Comparison of ENCODE assay signal across 20 cellular contexts in genomic region chr1:20663365-20663764, GRCh38. TPM values are rescaled to one million over a fixed set of nuclear protein-coding genes. Genes with fewer than 3 reads are reported as not detected.
DNase-seq lines count a peak whose midpoint lies in the region; ATAC-seq and TF ChIP-seq lines count a peak whose summit lies in the region.
"Had no signal": no experiment of that assay in that cellular context is flagged by ENCODE, and none has a peak within 500 bp of the region (broad histone marks: within the 10 kb centered on the region; RNA-seq: fewer than 3 reads in every experiment).

No MANE protein-coding gene starts in this region.

- peaks cover 7% of the 10 kb centered on the region for H4K20me1 ChIP-seq in neural progenitor cell (ENCODE audit: low read depth)

- H3K36me3 ChIP-seq in neural progenitor cell: no peaks in the 10 kb centered on the region
- H3K36me3 ChIP-seq: colonic mucosa had no signal

- H3K27ac Mint-ChIP-seq in T-helper 1 cell treated with Interleukin-12 subunit alpha and Interleukin-12 subunit beta and Interleukin-4 antibody, amounts not matched to agents 30 μg/mL and 1 μg/mL, for 36 hours: no peak overlapping the region
- H3K27ac Mint-ChIP-seq in brain: peak overlapping the region in 1 of 5 experiments; percentile 63
- no peak overlapping the region for H3K27ac Mint-ChIP-seq in neural progenitor cell

- no peak overlapping the region for H3K9ac ChIP-seq in neural progenitor cell

- H3K9me3 ChIP-seq in neural progenitor cell (ENCODE audit: low read depth): no peaks in the 10 kb centered on the region
- H3K9me3 ChIP-seq: colonic mucosa, pancreas had no signal

- no peaks in the 10 kb centered on the region for H3F3A ChIP-seq in neural progenitor cell (ENCODE audit: low read depth)

- peak; percentile 23; the same call in 1 of the 2 replicates for TF ChIP-seq RAD21 in Ishikawa (IDR thresholded peaks at IDR 0.05; ENCODE audit: low read depth)

- DNase-seq in T-helper 1 cell (no peak), neural progenitor cell (ENCODE audit: low spot score) (no peak)
- no peak for DNase-seq in stimulated activated naive CD4-positive, alpha-beta T cell (lab: John Stamatoyannopoulos, UW)
- DNase-seq: activated CD4-positive, CD25-positive, alpha-beta regulatory T cell treated with anti-CD3 and anti-CD28 coated beads, Interleukin-2, amount 50 U/mL, for 72 hours; activated T-cell treated with anti-CD3 and anti-CD28 coated beads for 4 hours; amygdala; colonic mucosa; mesendoderm; MM.1S; NCI-H2029 treated with DMSO at 0.1 percent for 48 hours; NCI-H524; pancreas had no signal

- H3K4me1 ChIP-seq in neural progenitor cell: peaks cover 8% of the 10 kb centered on the region
- H3K4me1 ChIP-seq: colonic mucosa had no signal

- H3K4me2 ChIP-seq in neural progenitor cell: no peak overlapping the region
- H3K4me2 ChIP-seq: smooth muscle cell had no signal

- H2AFZ ChIP-seq in neural progenitor cell (replicated peaks): no peak overlapping the region

- H3K4me3 ChIP-seq in neural progenitor cell: no peak overlapping the region
- H3K4me3 ChIP-seq: colonic mucosa, pancreas, smooth muscle cell had no signal

- ATAC-seq in HG02938 (IDR thresholded peaks at IDR 0.05; ENCODE audit: unreplicated experiment): no peak
- no peak for ATAC-seq in HG03439 (IDR thresholded peaks at IDR 0.05; ENCODE audit: unreplicated experiment)
- ATAC-seq: pancreas had no signal

- no peak for TF ChIP-seq CTCF in brain (conservative IDR thresholded peaks at IDR 0.05)
- TF ChIP-seq CTCF in neural progenitor cell (IDR thresholded peaks at IDR 0.05): peak; percentile 15

- no peak overlapping the region for H3K27ac ChIP-seq in neural progenitor cell
- H3K27ac ChIP-seq: colonic mucosa, epithelial cell of prostate, pancreas had no signal

- H3K27me3 ChIP-seq in neural progenitor cell: no peaks in the 10 kb centered on the region
- H3K27me3 ChIP-seq: colonic mucosa, pancreas had no signal

- peaks cover 28% of the 10 kb centered on the region for H3K79me2 ChIP-seq in neural progenitor cell (ENCODE audit: low read depth)

- peak overlapping the region; percentile 93 for H3K4me3 Mint-ChIP-seq in T-helper 1 cell treated with Interleukin-12 subunit alpha and Interleukin-12 subunit beta and Interleukin-4 antibody, amounts not matched to agents 30 μg/mL and 1 μg/mL, for 36 hours
- H3K4me3 Mint-ChIP-seq in brain (peak overlapping the region in 4 of 5 experiments; percentile 62 to 100 (median 98)), neural progenitor cell (peak overlapping the region; percentile 53)

- peaks cover 25% of the 10 kb centered on the region for H3K4me1 Mint-ChIP-seq in T-helper 1 cell treated with Interleukin-12 subunit alpha and Interleukin-12 subunit beta and Interleukin-4 antibody, amounts not matched to agents 30 μg/mL and 1 μg/mL, for 36 hours (ENCODE audit: low read depth)
- peaks cover 37% of the 10 kb centered on the region for H3K4me1 Mint-ChIP-seq in brain
- H3K4me1 Mint-ChIP-seq in neural progenitor cell: peaks cover 32% of the 10 kb centered on the region

- H3K9me3 Mint-ChIP-seq in T-helper 1 cell treated with Interleukin-12 subunit alpha and Interleukin-12 subunit beta and Interleukin-4 antibody, amounts not matched to agents 30 μg/mL and 1 μg/mL, for 36 hours: no peaks in the 10 kb centered on the region
- no peaks in the 10 kb centered on the region for H3K9me3 Mint-ChIP-seq in brain
- no peaks in the 10 kb centered on the region for H3K9me3 Mint-ChIP-seq in neural progenitor cell

- no peaks in the 10 kb centered on the region for H3K27me3 Mint-ChIP-seq in T-helper 1 cell treated with Interleukin-12 subunit alpha and Interleukin-12 subunit beta and Interleukin-4 antibody, amounts not matched to agents 30 μg/mL and 1 μg/mL, for 36 hours (ENCODE audit: low read depth)
- H3K27me3 Mint-ChIP-seq in brain (peaks cover 25% of the 10 kb centered on the region), neural progenitor cell (ENCODE audit: insufficient read depth, low read depth) (peaks cover 7% of the 10 kb centered on the region)

- peaks cover 15% of the 10 kb centered on the region for H3K36me3 Mint-ChIP-seq in T-helper 1 cell treated with Interleukin-12 subunit alpha and Interleukin-12 subunit beta and Interleukin-4 antibody, amounts not matched to agents 30 μg/mL and 1 μg/mL, for 36 hours (ENCODE audit: low read depth)
- H3K36me3 Mint-ChIP-seq in brain: peaks cover 24% of the 10 kb centered on the region
- H3K36me3 Mint-ChIP-seq in neural progenitor cell: peaks cover 5% of the 10 kb centered on the region

- TF ChIP-seq EP300 in Ishikawa (IDR thresholded peaks at IDR 0.05; ENCODE audit: borderline replicate concordance): no peak

TF ChIP-seq in Ishikawa, 13 proteins besides CTCF, POLR2A, EP300 and RAD21:
- TF ChIP-seq TEAD4 (IDR thresholded peaks at IDR 0.05) (no peak), CREB1 (IDR thresholded peaks at IDR 0.05; ENCODE audit: low read depth) (no peak), USF1 (IDR thresholded peaks at IDR 0.05) (no peak), EGR1 (IDR thresholded peaks at IDR 0.05) (no peak), YY1 (IDR thresholded peaks at IDR 0.05; ENCODE audit: low read depth) (no peak), CEBPB (IDR thresholded peaks at IDR 0.05) (no peak), TCF12 (IDR thresholded peaks at IDR 0.05; ENCODE audit: low read depth) (no peak), NFIC (IDR thresholded peaks at IDR 0.05) (no peak), MAX (IDR thresholded peaks at IDR 0.05) (no peak), ZBTB7A (IDR thresholded peaks at IDR 0.05; ENCODE audit: low read depth) (no peak), REST (IDR thresholded peaks at IDR 0.05; ENCODE audit: low read depth) (no peak), FOXM1 (IDR thresholded peaks at IDR 0.05; ENCODE audit: borderline replicate concordance, low read depth) (no peak), TAF1 (IDR thresholded peaks at IDR 0.05; ENCODE audit: low read depth) (no peak)
TF ChIP-seq in Ishikawa: peak in this region for 0.

RNA-seq across cellular contexts. Expression of gene DDOST, which starts 2.2 kb away (rescaled TPM):
- 163 TPM for polyA plus RNA-seq in brain (ENCODE audit: insufficient read depth, low read depth, low replicate concordance)
- 151 and 234 TPM in 2 replicates for total RNA-seq in neural progenitor cell (ENCODE audit: low replicate concordance)

RNA-seq across cellular contexts. Expression of gene PINK1, which starts 30.1 kb away (rescaled TPM):
- polyA plus RNA-seq in brain (ENCODE audit: insufficient read depth, low read depth, low replicate concordance): 198 TPM
- 13.3 and 21.6 TPM in 2 replicates for total RNA-seq in neural progenitor cell (ENCODE audit: low replicate concordance)

RNA-seq across cellular contexts. Expression of gene KIF17, which starts 54.4 kb away (rescaled TPM):
- polyA plus RNA-seq in brain (ENCODE audit: insufficient read depth, low read depth, low replicate concordance): 12.0 TPM
- 2.2 and 4.0 TPM in 2 replicates for total RNA-seq in neural progenitor cell (ENCODE audit: low replicate concordance)
- total RNA-seq: RPMI7951 had no signal
